In the genomic region with DNA sequence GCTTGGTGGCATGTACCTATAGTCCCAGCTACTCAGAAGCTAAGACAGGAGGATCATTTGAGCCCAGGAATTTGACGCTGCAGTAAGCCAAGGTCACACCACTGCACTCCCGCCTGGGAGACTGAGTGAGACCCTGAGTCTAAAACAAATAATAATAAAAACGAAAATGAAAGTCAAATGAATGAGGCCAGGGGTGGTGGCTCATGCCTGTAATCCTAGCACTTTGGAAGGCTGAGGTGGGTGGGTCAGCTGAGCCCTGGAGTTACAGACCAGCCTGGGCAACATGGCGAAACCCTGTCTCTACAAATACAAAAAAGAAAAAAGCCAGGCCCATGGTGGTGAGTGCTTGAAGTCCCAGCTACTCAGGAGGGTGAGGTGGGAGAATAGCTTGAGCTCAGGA, we compare ENCODE assay signal across 2 cellular contexts. TPM values are rescaled to one million over a fixed set of nuclear protein-coding genes. Genes with fewer than 3 reads are reported as not detected.
"Had no signal": no experiment of that assay in that cellular context is flagged by ENCODE, and none has a peak within 500 bp of the region (broad histone marks: within the 10 kb centered on the region; RNA-seq: fewer than 3 reads in every experiment).

No MANE protein-coding gene starts in this region.

RNA-seq across cellular contexts. Expression of a gene that starts 59.5 kb away (rescaled TPM):
- total RNA-seq: GM23248, H4 had no signal
